ENCODE assay signal across 8 cellular contexts in the genomic region with DNA sequence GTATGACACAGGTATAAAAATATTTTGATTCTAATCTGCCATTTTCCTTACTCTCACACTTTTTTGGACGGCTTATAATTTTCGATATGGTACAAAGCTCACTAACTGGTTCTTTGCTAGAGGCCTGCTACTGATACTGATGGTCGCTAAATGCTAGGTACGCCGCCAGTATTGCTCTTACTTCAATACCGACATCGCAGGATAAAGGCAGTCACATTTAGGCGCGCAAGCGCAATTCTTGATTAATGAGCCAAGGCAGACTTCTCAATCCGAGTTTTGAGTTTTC. TPM values are rescaled to one million over a fixed set of nuclear protein-coding genes. Genes with fewer than 3 reads are reported as not detected.
DNase-seq lines count a peak whose midpoint lies in the region; ATAC-seq and TF ChIP-seq lines count a peak whose summit lies in the region.

No MANE protein-coding gene starts in this region.

- H3K27me3 Mint-ChIP-seq in IgD-negative memory B cell: no peaks in the 10 kb centered on the region

- peak overlapping the region; percentile 93 for H3K27ac ChIP-seq in left lung
- peak overlapping the region; percentile 94 to 97 for H3K27ac ChIP-seq in thoracic aorta

- H3K36me3 ChIP-seq in left lung: no peaks in the 10 kb centered on the region
- no peaks in the 10 kb centered on the region for H3K36me3 ChIP-seq in thoracic aorta

- TF ChIP-seq CTCF in GM12875 (IDR thresholded peaks at IDR 0.05; ENCODE audit: borderline replicate concordance, insufficient read depth, low read depth, low read length) (no peak), astrocyte of the spinal cord (IDR thresholded peaks at IDR 0.05; ENCODE audit: low read depth, low read length) (no peak), left lung (IDR thresholded peaks at IDR 0.05) (no peak), thoracic aorta (IDR thresholded peaks at IDR 0.05) (no peak)

- peak overlapping the region; percentile 80 to 96 (median 90) for H3K27ac Mint-ChIP-seq in IgD-negative memory B cell

- ATAC-seq in GM21528 (IDR thresholded peaks at IDR 0.05; ENCODE audit: low FRiP score, unreplicated experiment): peak; percentile 28
- peak; percentile 18 for ATAC-seq in left lung
- no peak for ATAC-seq in thoracic aorta (ENCODE audit: insufficient number of reproducible peaks, low FRiP score, low read depth)

- DNase-seq in astrocyte of the spinal cord (ENCODE audit: low read depth, low spot score) (no peak), left lung (no peak), thoracic aorta (ENCODE audit: low spot score) (no peak), islet precursor cell (no peak), ureter (ENCODE audit: low spot score) (no peak)

- H3K9me3 ChIP-seq in left lung (no peaks in the 10 kb centered on the region), thoracic aorta (no peaks in the 10 kb centered on the region)

- peak overlapping the region; percentile 89 to 100 (median 92) for H3K4me3 Mint-ChIP-seq in IgD-negative memory B cell

- peaks cover 13 to 38% of the 10 kb centered on the region in 2 donors for H3K4me1 ChIP-seq in left lung
- H3K4me1 ChIP-seq in thoracic aorta (ENCODE audit: control insufficient read depth in 1 of 2, low read depth in 2 of 2): peaks cover 19 to 41% of the 10 kb centered on the region in 2 donors

- no peaks in the 10 kb centered on the region for H3K36me3 Mint-ChIP-seq in IgD-negative memory B cell

- peaks cover 26 to 39% (median 32%) of the 10 kb centered on the region in 3 donors for H3K4me1 Mint-ChIP-seq in IgD-negative memory B cell

- H3K4me3 ChIP-seq in GM12875 (ENCODE audit: low read depth, low read length): peak overlapping the region; percentile 98
- H3K4me3 ChIP-seq in astrocyte of the spinal cord (ENCODE audit: low read depth, low read length): peak overlapping the region; percentile 84
- peak overlapping the region; percentile 87 to 90 for H3K4me3 ChIP-seq in left lung
- peak overlapping the region; percentile 92 for H3K4me3 ChIP-seq in thoracic aorta

- H3K27me3 ChIP-seq in left lung: no peaks in the 10 kb centered on the region
- no peaks in the 10 kb centered on the region for H3K27me3 ChIP-seq in thoracic aorta (replicated peaks; ENCODE audit: insufficient read depth)

- in situ Hi-C loops in astrocyte of the spinal cord (cut with HindIII; ENCODE audit: low sequenced_read_pairs): no loop called here

- intact Hi-C loops in left lung (cut with DNase I): no loop called here

- H3K9me3 Mint-ChIP-seq in IgD-negative memory B cell: no peaks in the 10 kb centered on the region

RNA-seq across cellular contexts. Expression of a gene that starts 0.6 kb away (rescaled TPM):
- 19.4 TPM for polyA plus RNA-seq in IgD-negative memory B cell
- total RNA-seq in left lung (10 to 100 TPM; 26.0 to 28.5 TPM), thoracic aorta (10 to 100 TPM; 20.7 to 22.9 TPM), ureter (20.5 TPM)
